ENCODE assay signal across 1 cellular context in genomic region chr12:6850796-6851152, GRCh38.
TF ChIP-seq lines count a peak whose summit lies in the region.

No MANE protein-coding gene starts in this region.

TF ChIP-seq in HepG2, 621 proteins besides CTCF, POLR2A, EP300 and RAD21 (continued from another document and continues in another):
- TF ChIP-seq HNRNPLL (IDR thresholded peaks at IDR 0.05; ENCODE audit: low read depth, low read length, poor library complexity, severe bottlenecking), result no peak
- peak; percentile 12; the same call in 1 of the 2 replicates for TF ChIP-seq ZNF749 (CRISPR knock-in tag; IDR thresholded peaks at IDR 0.05; ENCODE audit: borderline replicate concordance)
- TF ChIP-seq ZNF414 (CRISPR knock-in tag; IDR thresholded peaks at IDR 0.05), result no peak
- TF ChIP-seq ZNF687 (CRISPR knock-in tag; IDR thresholded peaks at IDR 0.05), result peak; percentile 33
- no peak for TF ChIP-seq ZBTB40 (IDR thresholded peaks at IDR 0.05)
- TF ChIP-seq ZBTB40 (CRISPR knock-in tag; IDR thresholded peaks at IDR 0.05), result no peak
- TF ChIP-seq E2F2 (CRISPR knock-in tag; IDR thresholded peaks at IDR 0.05; ENCODE audit: borderline replicate concordance), result no peak
- TF ChIP-seq CREBL2 (CRISPR knock-in tag; IDR thresholded peaks at IDR 0.05; ENCODE audit: borderline replicate concordance), result 0 out of 2 replicates have a peak, but pooled peaks have one; percentile 55
- 0 out of 2 replicates have a peak, but pooled peaks have one; percentile 10 for TF ChIP-seq HNF4G (IDR thresholded peaks at IDR 0.05; ENCODE audit: borderline replicate concordance, low read depth, low read length)
- no peak for TF ChIP-seq HNF4G (CRISPR knock-in tag; IDR thresholded peaks at IDR 0.05; ENCODE audit: borderline replicate concordance, low read depth)
- 0 out of 2 replicates have a peak, but pooled peaks have one; percentile 11 for TF ChIP-seq ZNF225 (CRISPR knock-in tag; IDR thresholded peaks at IDR 0.05)
- no peak for TF ChIP-seq ERF (CRISPR knock-in tag; IDR thresholded peaks at IDR 0.05)
- no peak for TF ChIP-seq ZNF761 (CRISPR knock-in tag; conservative IDR thresholded peaks at IDR 0.05)
- TF ChIP-seq HNF1A (IDR thresholded peaks at IDR 0.05; ENCODE audit: low read depth), result no peak
- TF ChIP-seq HNF1A (CRISPR knock-in tag; IDR thresholded peaks at IDR 0.05; ENCODE audit: borderline replicate concordance), result no peak
- TF ChIP-seq TFDP2 (CRISPR knock-in tag; IDR thresholded peaks at IDR 0.05), result no peak
- TF ChIP-seq PAF1 (CRISPR knock-in tag; IDR thresholded peaks at IDR 0.05), result no peak
- no peak for TF ChIP-seq ZFYVE20 (CRISPR knock-in tag; IDR thresholded peaks at IDR 0.05; ENCODE audit: borderline replicate concordance, low read depth)
- TF ChIP-seq ZNF280B (CRISPR knock-in tag; IDR thresholded peaks at IDR 0.05; ENCODE audit: borderline replicate concordance), result no peak
- no peak for TF ChIP-seq DRAP1 (CRISPR knock-in tag; IDR thresholded peaks at IDR 0.05)
- TF ChIP-seq ZNF33A (CRISPR knock-in tag; IDR thresholded peaks at IDR 0.05; ENCODE audit: borderline replicate concordance), result no peak
- no peak for TF ChIP-seq PBX3 (CRISPR knock-in tag; IDR thresholded peaks at IDR 0.05; ENCODE audit: borderline replicate concordance)
- no peak for TF ChIP-seq SIX4 (CRISPR knock-in tag; IDR thresholded peaks at IDR 0.05)
- no peak for TF ChIP-seq NR2F6 (IDR thresholded peaks at IDR 0.05)
- no peak for TF ChIP-seq NR2F6 (CRISPR knock-in tag; IDR thresholded peaks at IDR 0.05)
- TF ChIP-seq CHD4 (IDR thresholded peaks at IDR 0.05; ENCODE audit: borderline replicate concordance, low read length), result no peak
- TF ChIP-seq XRCC5 (optimal IDR thresholded peaks at IDR 0.05; ENCODE audit: low read length), result peak; percentile 3
- TF ChIP-seq ZNF138 (CRISPR knock-in tag; IDR thresholded peaks at IDR 0.05; ENCODE audit: low read depth), result 0 out of 2 replicates have a peak, but pooled peaks have one; percentile 40
- TF ChIP-seq ZNF230 (CRISPR knock-in tag; IDR thresholded peaks at IDR 0.05), result no peak; the same call in none of the 2 replicates
- peak; percentile 1; the same call in 1 of the 2 replicates for TF ChIP-seq TBX2 (CRISPR knock-in tag; IDR thresholded peaks at IDR 0.05; ENCODE audit: borderline replicate concordance)
- no peak for TF ChIP-seq NCOR1 (IDR thresholded peaks at IDR 0.05; ENCODE audit: borderline replicate concordance, low read length)
